17 cellular contexts compared by ENCODE assay signal in genomic region chr1:191882870-191883269, GRCh38.
DNase-seq lines count a peak whose midpoint lies in the region; ATAC-seq and TF ChIP-seq lines count a peak whose summit lies in the region.
"Had no signal": no experiment of that assay in that cellular context is flagged by ENCODE, and none has a peak within 500 bp of the region (broad histone marks: within the 10 kb centered on the region; RNA-seq: fewer than 3 reads in every experiment).

No MANE protein-coding gene starts in this region.

- H3F3A ChIP-seq in Loucy (ENCODE audit: low read depth), result 0 out of 2 replicates have a peak, but pooled peaks cover 4% of the 10 kb centered on the region

- no peaks in the 10 kb centered on the region for H3K79me2 ChIP-seq in Loucy (ENCODE audit: insufficient read depth, low read length)

- H3K4me1 ChIP-seq in Loucy (ENCODE audit: insufficient read depth, low read length, poor library complexity, severe bottlenecking), result peaks cover 39% of the 10 kb centered on the region
- H3K4me1 ChIP-seq: Caco-2 had no signal

- DNase-seq in NCI-H82 (lab: John Stamatoyannopoulos, UW) (peak; percentile 12), NCI-H82 treated with DMSO at 0.1 percent for 48 hours (lab: John Stamatoyannopoulos, UW; ENCODE audit: unreplicated experiment) (no peak), myocyte (ENCODE audit: low read depth) (peak; percentile 56), C1 segment of cervical spinal cord (lab: John Stamatoyannopoulos, UW) (no peak), foreskin melanocyte (no peak)
- DNase-seq: 8988T; Caco-2; CD4-positive, alpha-beta T cell; DMS153; DMS79; GOT3; H7; HFFc6 had no signal

- TF ChIP-seq CTCF in Loucy (conservative IDR thresholded peaks at IDR 0.05; ENCODE audit: low read length), result no peak

- peak overlapping the region; percentile 27 for H3K4me3 ChIP-seq in Loucy (ENCODE audit: low read length, poor library complexity, severe bottlenecking)
- H3K4me3 ChIP-seq: GM12878 had no signal

- H3K9me2 ChIP-seq in Loucy (replicated peaks; ENCODE audit: low read depth, low read length), result no peaks in the 10 kb centered on the region

- no peaks in the 10 kb centered on the region for H3K27me3 ChIP-seq in Loucy (ENCODE audit: insufficient read depth, low read length, poor library complexity, severe bottlenecking)

- H2AFZ ChIP-seq in Loucy (ENCODE audit: low read length), result no peak overlapping the region; the same call in 1 of the 2 replicates

- no peaks in the 10 kb centered on the region for H4K20me1 ChIP-seq in Loucy (ENCODE audit: insufficient read depth, low read length, poor library complexity, severe bottlenecking)

- no peaks in the 10 kb centered on the region for H3K36me3 ChIP-seq in Loucy (ENCODE audit: insufficient read depth, low read length)

- H3K9ac ChIP-seq in Loucy (ENCODE audit: low read depth, low read length, poor library complexity, severe bottlenecking), result no peak overlapping the region

- no peak for ATAC-seq in GM18909 (IDR thresholded peaks at IDR 0.05; ENCODE audit: poor library complexity, unreplicated experiment)
- ATAC-seq: GM12878, HCT116 had no signal

- peak overlapping the region; percentile 40 for H3K4me2 ChIP-seq in Loucy (ENCODE audit: low read depth, low read length, poor library complexity, severe bottlenecking)

- no peaks in the 10 kb centered on the region for H3K9me3 ChIP-seq in Loucy (ENCODE audit: insufficient read depth, low read depth, low read length)
- H3K9me3 ChIP-seq: Caco-2 had no signal

Comparison
In these comparisons a context has a peak if more than half of its experiments do, and no peak if none do; other contexts are left out.
1. DNase-seq: peak in NCI-H82 (single experiment) and myocyte (single experiment); none in NCI-H82 treated with DMSO at 0.1 percent for 48 hours (single experiment), C1 segment of cervical spinal cord (0 of 14) and foreskin melanocyte (single experiment).